ENCODE assay signal across 15 cellular contexts in genomic region chr2:30301551-30301950, GRCh38.
DNase-seq lines count a peak whose midpoint lies in the region; ATAC-seq, FAIRE-seq and TF ChIP-seq lines count a peak whose summit lies in the region.
"Had no signal": no experiment of that assay in that cellular context is flagged by ENCODE, and none has a peak within 500 bp of the region (broad histone marks: within the 10 kb centered on the region; RNA-seq: fewer than 3 reads in every experiment).

No MANE protein-coding gene starts in this region.

- H3K9ac ChIP-seq in SK-N-SH (peak overlapping the region; percentile 62), astrocyte (ENCODE audit: low read length) (peak overlapping the region; percentile 47)
- H3K9ac ChIP-seq: KMS-11 had no signal

- TF ChIP-seq CTCF in SK-N-SH (IDR thresholded peaks at IDR 0.05), result no peak
- no peak for TF ChIP-seq CTCF in astrocyte (IDR thresholded peaks at IDR 0.05; ENCODE audit: insufficient read depth, low read depth, low read length)
- no peak for TF ChIP-seq CTCF in thyroid gland (IDR thresholded peaks at IDR 0.05)

- H4K20me1 ChIP-seq in SK-N-SH (ENCODE audit: insufficient read depth) (no peaks in the 10 kb centered on the region), astrocyte (ENCODE audit: insufficient read depth, low read length) (no peaks in the 10 kb centered on the region)

- peaks cover 12% of the 10 kb centered on the region for H3F3A ChIP-seq in SK-N-SH (replicated peaks; ENCODE audit: insufficient read depth)

- no peak for TF ChIP-seq POLR2A in thyroid gland (IDR thresholded peaks at IDR 0.05)

- peak overlapping the region; percentile 84 to 87 for H3K27ac ChIP-seq in SK-N-SH (ENCODE audit: low read depth in 2 of 2, low read length in 1 of 2)
- peak overlapping the region; percentile 62 for H3K27ac ChIP-seq in astrocyte (ENCODE audit: low read depth, low read length)
- H3K27ac ChIP-seq in thyroid gland, result peak overlapping the region in 1 of 3 donors; percentile 9
- H3K27ac ChIP-seq: 22Rv1, KMS-11 had no signal

- H3K4me1 ChIP-seq in SK-N-SH (ENCODE audit: control insufficient read depth in 1 of 2, insufficient read depth in 2 of 2, low read depth in 1 of 2, low read length in 1 of 2) (peaks cover 27 to 39% of the 10 kb centered on the region in 2 experiments), astrocyte (ENCODE audit: insufficient read depth, low read length) (peaks cover 28% of the 10 kb centered on the region), thyroid gland (peaks cover 15 to 25% of the 10 kb centered on the region in 2 donors)

- POLR2A ChIA-PET in SK-N-SH (lab: Yijun Ruan, JAX), result no interaction called here

- DNase-seq in SK-N-SH, result no peak
- no peak for DNase-seq in astrocyte (ENCODE audit: low read depth)
- DNase-seq in left kidney (ENCODE audit: low read depth, low spot score), result peak; percentile 27
- DNase-seq in thyroid gland, result peak; percentile 26 to 33
- no peak for DNase-seq in activated T-cell treated with anti-CD3 and anti-CD28 coated beads for 4 hours
- no peak for DNase-seq in cerebellar nuclear complex (lab: John Stamatoyannopoulos, UW)
- DNase-seq: activated naive CD8-positive, alpha-beta T cell treated with anti-CD3 and anti-CD28 coated beads, Interleukin-2, amount 50 U/mL, for 24 hours; GDM1; NCI-H1417 treated with DMSO at 0.1 percent for 48 hours; NCI-H446; stimulated activated CD4-positive, alpha-beta T cell treated with anti-CD3 and anti-CD28 coated beads, Interleukin-2, amount 100 ng/mL, for 24 hours had no signal

- H3K27ac Mint-ChIP-seq in astrocyte (ENCODE audit: unreplicated experiment), result no peak overlapping the region
- H3K27ac Mint-ChIP-seq: activated naive CD8-positive, alpha-beta T cell treated with anti-CD3 and anti-CD28 coated beads, Interleukin-2, amount 50 U/mL, for 24 hours had no signal

- H3K36me3 Mint-ChIP-seq in astrocyte (ENCODE audit: low read depth, unreplicated experiment), result no peaks in the 10 kb centered on the region

- peaks cover 19% of the 10 kb centered on the region for H3K27me3 Mint-ChIP-seq in astrocyte (ENCODE audit: low read depth, unreplicated experiment)
- H3K27me3 Mint-ChIP-seq: activated naive CD8-positive, alpha-beta T cell treated with anti-CD3 and anti-CD28 coated beads, Interleukin-2, amount 50 U/mL, for 24 hours had no signal

- intact Hi-C loops in thyroid gland (cut with DNase I), result no loop called here

- peaks cover 6% of the 10 kb centered on the region for H3K9me3 Mint-ChIP-seq in astrocyte (ENCODE audit: unreplicated experiment)

- no peak for TF ChIP-seq EP300 in SK-N-SH (IDR thresholded peaks at IDR 0.05; ENCODE audit: borderline replicate concordance in 1 of 2, low read depth in 1 of 2, low read length in 1 of 2)

- no peak for TF ChIP-seq RAD21 in SK-N-SH (IDR thresholded peaks at IDR 0.05; ENCODE audit: low read length)

- no peak for ATAC-seq in SK-N-SH treated with all-trans-retinoic acid at 6 μM for 48 hours
- no peak for ATAC-seq in HG02973 (IDR thresholded peaks at IDR 0.05; ENCODE audit: unreplicated experiment)
- ATAC-seq: activated naive CD8-positive, alpha-beta T cell treated with anti-CD3 and anti-CD28 coated beads, Interleukin-2, amount 50 U/mL, for 24 hours had no signal

- FAIRE-seq in astrocyte (lab: Jason Lieb, UNC), result no peak

- H3K79me2 ChIP-seq in SK-N-SH (ENCODE audit: insufficient read depth) (no peaks in the 10 kb centered on the region), astrocyte (ENCODE audit: insufficient read depth, low read length) (no peaks in the 10 kb centered on the region)

- H3K4me2 ChIP-seq in SK-N-SH (peak overlapping the region; percentile 48), astrocyte (ENCODE audit: low read length) (no peak overlapping the region)
- H3K4me2 ChIP-seq: KMS-11 had no signal

- CTCF ChIA-PET in SK-N-SH (lab: Yijun Ruan, JAX), result interaction anchor here (0.6 to 1.5 kb wide), 5 partner anchors 14 to 410 kb away, joined by 3 to 4 read pairs (median 3); no protein-coding TSS in a partner anchor

- H3K4me3 ChIP-seq in SK-N-SH (ENCODE audit: low read depth in 2 of 2, low read length in 1 of 2), result no peak overlapping the region
- no peak overlapping the region for H3K4me3 ChIP-seq in astrocyte (ENCODE audit: insufficient read depth, low read depth, low read length)
- no peak overlapping the region for H3K4me3 ChIP-seq in thyroid gland (replicated peaks in 1 of 3)

- H2AFZ ChIP-seq in SK-N-SH (ENCODE audit: low read depth) (no peak overlapping the region), astrocyte (ENCODE audit: low read depth, low read length) (no peak overlapping the region)

- no peaks in the 10 kb centered on the region for H3K9me2 ChIP-seq in SK-N-SH

- WGBS in SK-N-SH (ENCODE audit: low lambda C conversion rate), result 82% methylated on average over 7 of the region's 7 CpGs
- 80 to 84% methylated on average over 7 of the region's 7 CpGs for WGBS in thyroid gland, 2 donors

- H3K27me3 ChIP-seq in SK-N-SH (ENCODE audit: insufficient read depth), result no peaks in the 10 kb centered on the region
- no peaks in the 10 kb centered on the region for H3K27me3 ChIP-seq in astrocyte (ENCODE audit: insufficient read depth, low read length)
- H3K27me3 ChIP-seq in thyroid gland, result no peaks in the 10 kb centered on the region

- H3K36me3 ChIP-seq in SK-N-SH (replicated peaks in 1 of 2; ENCODE audit: control insufficient read depth in 1 of 2, insufficient read depth in 2 of 2, low read length in 1 of 2), result no peaks in the 10 kb centered on the region
- H3K36me3 ChIP-seq in astrocyte (ENCODE audit: insufficient read depth, low read length), result no peaks in the 10 kb centered on the region
- H3K36me3 ChIP-seq in thyroid gland, result no peaks in the 10 kb centered on the region

- peaks cover 1% of the 10 kb centered on the region for H3K4me1 Mint-ChIP-seq in astrocyte (ENCODE audit: low read depth, unreplicated experiment)

- no peak overlapping the region for H3K4me3 Mint-ChIP-seq in astrocyte (ENCODE audit: unreplicated experiment)
- H3K4me3 Mint-ChIP-seq: activated naive CD8-positive, alpha-beta T cell treated with anti-CD3 and anti-CD28 coated beads, Interleukin-2, amount 50 U/mL, for 24 hours had no signal

- no peaks in the 10 kb centered on the region for H3K9me3 ChIP-seq in SK-N-SH
- no peaks in the 10 kb centered on the region for H3K9me3 ChIP-seq in astrocyte (ENCODE audit: insufficient read depth, low read depth, low read length)
- H3K9me3 ChIP-seq in thyroid gland, result no peaks in the 10 kb centered on the region

TF ChIP-seq in SK-N-SH, 30 proteins besides CTCF, POLR2A, EP300 and RAD21:
- TF ChIP-seq EZH2phosphoT487 (IDR thresholded peaks at IDR 0.05; ENCODE audit: borderline replicate concordance, low read depth) (no peak), MEF2A (IDR thresholded peaks at IDR 0.05; ENCODE audit: borderline replicate concordance, low read depth) (no peak), RCOR1 (IDR thresholded peaks at IDR 0.05; ENCODE audit: low read length) (no peak), SIN3A (IDR thresholded peaks at IDR 0.05; ENCODE audit: borderline replicate concordance, low read depth, low read length) (no peak), MAX (IDR thresholded peaks at IDR 0.05; ENCODE audit: low read depth) (no peak), SMC3 (IDR thresholded peaks at IDR 0.05; ENCODE audit: low read depth, low read length) (no peak), GATA2 (CRISPR knock-in tag; IDR thresholded peaks at IDR 0.05) (no peak), NFIC (IDR thresholded peaks at IDR 0.05; ENCODE audit: borderline replicate concordance) (no peak), POLR2AphosphoS5 (IDR thresholded peaks at IDR 0.05; ENCODE audit: low read depth, low read length) (no peak), NRF1 (IDR thresholded peaks at IDR 0.05; ENCODE audit: low read depth, low read length) (no peak), RXRA (IDR thresholded peaks at IDR 0.05; ENCODE audit: borderline replicate concordance, low read depth) (no peak), GABPA (IDR thresholded peaks at IDR 0.05; ENCODE audit: low read depth) (no peak), TAF1 (IDR thresholded peaks at IDR 0.05; ENCODE audit: borderline replicate concordance, low read depth, low read length) (no peak)

TF ChIP-seq in SK-N-SH treated with all-trans-retinoic acid at 6 μM for 48 hours, 23 proteins besides CTCF, POLR2A, EP300 and RAD21 (continues in another document):
- TF ChIP-seq ESRRG (CRISPR knock-in tag; IDR thresholded peaks at IDR 0.05) (no peak), ZNF70 (CRISPR knock-in tag; IDR thresholded peaks at IDR 0.05) (no peak), BACH2 (CRISPR knock-in tag; IDR thresholded peaks at IDR 0.05; ENCODE audit: borderline replicate concordance) (no peak), CREB5 (CRISPR knock-in tag; IDR thresholded peaks at IDR 0.05; ENCODE audit: low read depth) (no peak), RARB (CRISPR knock-in tag; IDR thresholded peaks at IDR 0.05) (no peak), CSDC2 (CRISPR knock-in tag; IDR thresholded peaks at IDR 0.05) (no peak), ARNTL (CRISPR knock-in tag; IDR thresholded peaks at IDR 0.05; ENCODE audit: borderline replicate concordance, low read depth) (no peak), ZC3H10 (CRISPR knock-in tag; IDR thresholded peaks at IDR 0.05) (no peak), GLIS3 (CRISPR knock-in tag; IDR thresholded peaks at IDR 0.05) (no peak), ZFP3 (CRISPR knock-in tag; IDR thresholded peaks at IDR 0.05) (no peak), ZNF8 (CRISPR knock-in tag; IDR thresholded peaks at IDR 0.05) (no peak), ZFP30 (CRISPR knock-in tag; IDR thresholded peaks at IDR 0.05) (no peak)
- TF ChIP-seq, protein P1, sequence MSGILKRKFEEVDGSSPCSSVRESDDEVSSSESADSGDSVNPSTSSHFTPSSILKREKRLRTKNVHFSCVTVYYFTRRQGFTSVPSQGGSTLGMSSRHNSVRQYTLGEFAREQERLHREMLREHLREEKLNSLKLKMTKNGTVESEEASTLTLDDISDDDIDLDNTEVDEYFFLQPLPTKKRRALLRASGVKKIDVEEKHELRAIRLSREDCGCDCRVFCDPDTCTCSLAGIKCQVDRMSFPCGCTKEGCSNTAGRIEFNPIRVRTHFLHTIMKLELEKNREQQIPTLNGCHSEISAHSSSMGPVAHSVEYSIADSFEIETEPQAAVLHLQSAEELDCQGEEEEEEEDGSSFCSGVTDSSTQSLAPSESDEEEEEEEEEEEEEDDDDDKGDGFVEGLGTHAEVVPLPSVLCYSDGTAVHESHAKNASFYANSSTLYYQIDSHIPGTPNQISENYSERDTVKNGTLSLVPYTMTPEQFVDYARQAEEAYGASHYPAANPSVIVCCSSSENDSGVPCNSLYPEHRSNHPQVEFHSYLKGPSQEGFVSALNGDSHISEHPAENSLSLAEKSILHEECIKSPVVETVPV (CRISPR knock-in tag; IDR thresholded peaks at IDR 0.05), result no peak

Comparison
In these comparisons a context has a peak if more than half of its experiments do, and no peak if none do; other contexts are left out.
1. DNase-seq: peak in left kidney (single experiment) and thyroid gland (2 of 2); none in SK-N-SH (single experiment), astrocyte (single experiment), activated T-cell treated with anti-CD3 and anti-CD28 coated beads for 4 hours (single experiment) and cerebellar nuclear complex (0 of 2).